ENCODE assay signal across 1 cellular context in genomic region chr18:50855976-50856772, GRCh38.
TF ChIP-seq lines count a peak whose summit lies in the region.

No MANE protein-coding gene starts in this region.

TF ChIP-seq in GM23338, 12 proteins besides CTCF, POLR2A, EP300 and RAD21 (continued from another document):
- TF ChIP-seq ZNF462 (CRISPR knock-in tag; IDR thresholded peaks at IDR 0.05): no peak
- no peak for TF ChIP-seq EZH2phosphoT487 (IDR thresholded peaks at IDR 0.05; ENCODE audit: unreplicated experiment)
- TF ChIP-seq NANOG (IDR thresholded peaks at IDR 0.05; ENCODE audit: borderline replicate concordance): no peak
- no peak for TF ChIP-seq POLR2AphosphoS5 (IDR thresholded peaks at IDR 0.05; ENCODE audit: low read depth)
- no peak for TF ChIP-seq ZNF331 (CRISPR knock-in tag; IDR thresholded peaks at IDR 0.05; ENCODE audit: low read depth)
- no peak for TF ChIP-seq REST (IDR thresholded peaks at IDR 0.05; ENCODE audit: unreplicated experiment)
- TF ChIP-seq CREB1 (CRISPR knock-in tag; IDR thresholded peaks at IDR 0.05; ENCODE audit: low read depth): no peak
- no peak for TF ChIP-seq EZH2 (IDR thresholded peaks at IDR 0.05; ENCODE audit: low read depth, unreplicated experiment)
- no peak for TF ChIP-seq STAT1 (IDR thresholded peaks at IDR 0.05; ENCODE audit: unreplicated experiment)
- TF ChIP-seq ETS1 (IDR thresholded peaks at IDR 0.05): no peak
